In genomic region chr3:11844891-11845290, GRCh38 we compare ENCODE assay signal across 11 cellular contexts. TPM values are rescaled to one million over a fixed set of nuclear protein-coding genes. Genes with fewer than 3 reads are reported as not detected.
DNase-seq lines count a peak whose midpoint lies in the region; ATAC-seq and TF ChIP-seq lines count a peak whose summit lies in the region.
"Had no signal": no experiment of that assay in that cellular context is flagged by ENCODE, and none has a peak within 500 bp of the region (broad histone marks: within the 10 kb centered on the region; RNA-seq: fewer than 3 reads in every experiment).

No MANE protein-coding gene starts in this region.

- H3K27me3 Mint-ChIP-seq in activated naive CD4-positive, alpha-beta T cell treated with anti-CD3 and anti-CD28 coated beads, Interleukin-2, amount 10 ng/mL, durations not matched to agents 7 days and 5 days = no peaks in the 10 kb centered on the region
- no peaks in the 10 kb centered on the region for H3K27me3 Mint-ChIP-seq in T-helper 17 cell
- H3K27me3 Mint-ChIP-seq in stimulated activated memory B cell treated with anti-CD40 and anti-IgM and Interleukin-4, amounts not matched to agents 10 μg/mL and 1 μg/mL and 100 μg/mL, for 72 hours = no peaks in the 10 kb centered on the region
- H3K27me3 Mint-ChIP-seq in CD14-positive monocyte (ENCODE audit: low read depth in 3 of 3) = peaks cover 2 to 13% (median 7%) of the 10 kb centered on the region in 3 donors

- TF ChIP-seq CTCF in CD14-positive monocyte (IDR thresholded peaks at IDR 0.05) = no peak

- CTCF ChIA-PET in activated naive CD4-positive, alpha-beta T cell treated with anti-CD3 and anti-CD28 coated beads, Interleukin-2, amount 10 ng/mL, durations not matched to agents 7 days and 5 days (lab: Charles Lee) = interaction anchor here (1.2 to 1.4 kb wide), 2 partner anchors 11 to 997 kb away, joined by 3 to 4 read pairs; no protein-coding TSS in a partner anchor

- no peak for ATAC-seq in T-helper 17 cell
- no peak for ATAC-seq in stimulated activated memory B cell treated with anti-CD40 and anti-IgM and Interleukin-4, amounts not matched to agents 10 μg/mL and 1 μg/mL and 100 μg/mL, for 72 hours
- no peak for ATAC-seq in GM21367 (IDR thresholded peaks at IDR 0.05; ENCODE audit: unreplicated experiment)
- ATAC-seq in HG02571 (IDR thresholded peaks at IDR 0.05; ENCODE audit: unreplicated experiment) = no peak
- ATAC-seq: heart left ventricle had no signal

- peaks cover 26% of the 10 kb centered on the region for H3K4me1 Mint-ChIP-seq in activated naive CD4-positive, alpha-beta T cell treated with anti-CD3 and anti-CD28 coated beads, Interleukin-2, amount 10 ng/mL, durations not matched to agents 7 days and 5 days
- H3K4me1 Mint-ChIP-seq in T-helper 17 cell = peaks cover 27% of the 10 kb centered on the region
- peaks cover 27% of the 10 kb centered on the region for H3K4me1 Mint-ChIP-seq in stimulated activated memory B cell treated with anti-CD40 and anti-IgM and Interleukin-4, amounts not matched to agents 10 μg/mL and 1 μg/mL and 100 μg/mL, for 72 hours
- H3K4me1 Mint-ChIP-seq in CD14-positive monocyte = peaks cover 27% of the 10 kb centered on the region

- H3K27ac Mint-ChIP-seq in activated naive CD4-positive, alpha-beta T cell treated with anti-CD3 and anti-CD28 coated beads, Interleukin-2, amount 10 ng/mL, durations not matched to agents 7 days and 5 days = peak overlapping the region; percentile 96
- H3K27ac Mint-ChIP-seq in T-helper 17 cell (peak overlapping the region; percentile 96), CD14-positive monocyte (peak overlapping the region in 3 of 7 donors; percentile 15 to 45 (median 21))
- peak overlapping the region; percentile 97 for H3K27ac Mint-ChIP-seq in stimulated activated memory B cell treated with anti-CD40 and anti-IgM and Interleukin-4, amounts not matched to agents 10 μg/mL and 1 μg/mL and 100 μg/mL, for 72 hours

- DNase-seq in activated naive CD4-positive, alpha-beta T cell treated with anti-CD3 and anti-CD28 coated beads, Interleukin-2, amount 10 ng/mL, durations not matched to agents 7 days and 5 days = no peak
- DNase-seq in activated naive CD4-positive, alpha-beta T cell treated with Interleukin-2 at 50 U/mL for 16 hours = no peak
- DNase-seq in T-helper 17 cell (no peak), head of caudate nucleus (peak in 40 of 42 donors; percentile 24 to 84 (median 59)), CD14-positive monocyte (ENCODE audit: low spot score) (no peak)
- DNase-seq: cerebellar nuclear complex, heart left ventricle, NCI-H446 had no signal

- H3K9me3 ChIP-seq in T-helper 17 cell (ENCODE audit: control insufficient read depth, low read length, poor library complexity, severe bottlenecking) = no peaks in the 10 kb centered on the region
- H3K9me3 ChIP-seq: heart left ventricle had no signal

- H3K9me3 Mint-ChIP-seq in activated naive CD4-positive, alpha-beta T cell treated with anti-CD3 and anti-CD28 coated beads, Interleukin-2, amount 10 ng/mL, durations not matched to agents 7 days and 5 days = peaks cover 1% of the 10 kb centered on the region
- no peaks in the 10 kb centered on the region for H3K9me3 Mint-ChIP-seq in stimulated activated memory B cell treated with anti-CD40 and anti-IgM and Interleukin-4, amounts not matched to agents 10 μg/mL and 1 μg/mL and 100 μg/mL, for 72 hours
- H3K9me3 Mint-ChIP-seq in CD14-positive monocyte = peaks cover 2 to 13% (median 5%) of the 10 kb centered on the region in 7 donors

- peak overlapping the region; percentile 95 for H3K4me3 Mint-ChIP-seq in activated naive CD4-positive, alpha-beta T cell treated with anti-CD3 and anti-CD28 coated beads, Interleukin-2, amount 10 ng/mL, durations not matched to agents 7 days and 5 days
- H3K4me3 Mint-ChIP-seq in T-helper 17 cell (peak overlapping the region; percentile 99), CD14-positive monocyte (no peak overlapping the region)
- H3K4me3 Mint-ChIP-seq in stimulated activated memory B cell treated with anti-CD40 and anti-IgM and Interleukin-4, amounts not matched to agents 10 μg/mL and 1 μg/mL and 100 μg/mL, for 72 hours = peak overlapping the region; percentile 99

- intact Hi-C loops in head of caudate nucleus (cut with DNase I) (no loop called here), CD14-positive monocyte (cut with micrococcal nuclease) (no loop called here)

- H3K36me3 Mint-ChIP-seq in activated naive CD4-positive, alpha-beta T cell treated with anti-CD3 and anti-CD28 coated beads, Interleukin-2, amount 10 ng/mL, durations not matched to agents 7 days and 5 days = peaks cover 33% of the 10 kb centered on the region
- H3K36me3 Mint-ChIP-seq in T-helper 17 cell (ENCODE audit: low read depth) = peaks cover 10% of the 10 kb centered on the region
- H3K36me3 Mint-ChIP-seq in stimulated activated memory B cell treated with anti-CD40 and anti-IgM and Interleukin-4, amounts not matched to agents 10 μg/mL and 1 μg/mL and 100 μg/mL, for 72 hours = peaks cover 34% of the 10 kb centered on the region
- peaks cover 28 to 39% of the 10 kb centered on the region in 2 donors for H3K36me3 Mint-ChIP-seq in CD14-positive monocyte

RNA-seq across cellular contexts. Expression of gene TAMM41, which starts 1.8 kb away (rescaled TPM):
- total RNA-seq in T-helper 17 cell = 10 to 100 TPM; 21.5 to 22.9 TPM
- polyA plus RNA-seq in CD14-positive monocyte = 1 to 10 TPM; 3.7 to 5.0 TPM

Comparison
In these comparisons a context has a peak if more than half of its experiments do, and no peak if none do; other contexts are left out.
1. DNase-seq: peak in head of caudate nucleus (40 of 42); none in activated naive CD4-positive, alpha-beta T cell treated with anti-CD3 and anti-CD28 coated beads, Interleukin-2, amount 10 ng/mL, durations not matched to agents 7 days and 5 days (single experiment), activated naive CD4-positive, alpha-beta T cell treated with Interleukin-2 at 50 U/mL for 16 hours (single experiment), T-helper 17 cell (0 of 3) and CD14-positive monocyte (single experiment).
2. H3K4me3 Mint-ChIP-seq: peak in activated naive CD4-positive, alpha-beta T cell treated with anti-CD3 and anti-CD28 coated beads, Interleukin-2, amount 10 ng/mL, durations not matched to agents 7 days and 5 days (single experiment), T-helper 17 cell (single experiment) and stimulated activated memory B cell treated with anti-CD40 and anti-IgM and Interleukin-4, amounts not matched to agents 10 μg/mL and 1 μg/mL and 100 μg/mL, for 72 hours (single experiment); none in CD14-positive monocyte (0 of 2).